ENCODE assay signal across 16 cellular contexts in genomic region chr4:94613248-94613647, GRCh38.
DNase-seq lines count a peak whose midpoint lies in the region; ATAC-seq, FAIRE-seq and TF ChIP-seq lines count a peak whose summit lies in the region.
"Had no signal": no experiment of that assay in that cellular context is flagged by ENCODE, and none has a peak within 500 bp of the region (broad histone marks: within the 10 kb centered on the region; RNA-seq: fewer than 3 reads in every experiment).

No MANE protein-coding gene starts in this region.

- no peak overlapping the region for H3K4me2 ChIP-seq in PC-3 (ENCODE audit: low read length)
- H3K4me2 ChIP-seq: BLaER1 treated with 17β-estradiol and CSF1 and Interleukin-3, amounts not matched to agents 10 nM and 100 nM had no signal

- peak overlapping the region; percentile 38 for H3K27ac ChIP-seq in cardiac muscle cell
- no peak overlapping the region for H3K27ac ChIP-seq in kidney (ENCODE audit: low read depth in 2 of 2, low read length in 2 of 2)
- no peak overlapping the region for H3K27ac ChIP-seq in PC-3 (ENCODE audit: low read length)
- H3K27ac ChIP-seq: 22Rv1; BLaER1 treated with 17β-estradiol and CSF1 and Interleukin-3, amounts not matched to agents 10 nM and 100 nM; GM23248 had no signal

- no peak overlapping the region for H2AFZ ChIP-seq in PC-3 (ENCODE audit: low read length)
- H2AFZ ChIP-seq: GM23248 had no signal

- no peaks in the 10 kb centered on the region for H3K4me1 Mint-ChIP-seq in effector memory CD8-positive, alpha-beta T cell (ENCODE audit: low read depth in 2 of 2)
- H3K4me1 Mint-ChIP-seq: IgD-negative memory B cell had no signal

- POLR2A ChIA-PET in PC-3 (lab: Charles Lee; ENCODE audit: unreplicated experiment): interaction anchor here (0.7 kb wide), 1 partner anchor 25 kb away, joined by 3 read pairs; no protein-coding TSS in a partner anchor

- no peak overlapping the region for H3K9ac ChIP-seq in kidney (ENCODE audit: low read length in 2 of 2)
- H3K9ac ChIP-seq in PC-3 (ENCODE audit: low read length): no peak overlapping the region
- H3K9ac ChIP-seq: BLaER1 treated with 17β-estradiol and CSF1 and Interleukin-3, amounts not matched to agents 10 nM and 100 nM; GM23248 had no signal

- H3K36me3 ChIP-seq in cardiac muscle cell (peaks cover 31% of the 10 kb centered on the region), kidney (ENCODE audit: control insufficient read depth in 1 of 2, insufficient read depth in 2 of 2, low read length in 2 of 2) (peaks cover 4 to 6% of the 10 kb centered on the region in 2 donors), PC-3 (ENCODE audit: low read depth, low read length) (no peaks in the 10 kb centered on the region)

- no peak overlapping the region for H3K4me3 Mint-ChIP-seq in effector memory CD8-positive, alpha-beta T cell
- H3K4me3 Mint-ChIP-seq: CD4-positive, CD25-positive, alpha-beta regulatory T cell; IgD-negative memory B cell had no signal

- peaks cover 2% of the 10 kb centered on the region for H3K36me3 Mint-ChIP-seq in effector memory CD8-positive, alpha-beta T cell (ENCODE audit: insufficient read depth)

- no TSS peak for BruUV-seq in PC-3 (replicated peaks; lab: Mats Ljungman, UMichigan)

- TF ChIP-seq CTCF in cardiac muscle cell (IDR thresholded peaks at IDR 0.05; ENCODE audit: low read depth, low read length) (no peak), kidney (IDR thresholded peaks at IDR 0.05; ENCODE audit: borderline replicate concordance, extremely low read depth, insufficient read depth) (no peak), PC-3 (conservative IDR thresholded peaks at IDR 0.05; ENCODE audit: low read depth, low read length) (no peak)

- H3K4me3 ChIP-seq in cardiac muscle cell (no peak overlapping the region), kidney (ENCODE audit: low read length in 2 of 2) (no peak overlapping the region), PC-3 (ENCODE audit: low read length) (no peak overlapping the region)
- H3K4me3 ChIP-seq: BLaER1 treated with 17β-estradiol and CSF1 and Interleukin-3, amounts not matched to agents 10 nM and 100 nM; GM23248 had no signal

- ATAC-seq in left ventricle myocardium superior (no peak), PC-3 (no peak), GM21381 (IDR thresholded peaks at IDR 0.05; ENCODE audit: unreplicated experiment) (no peak)
- ATAC-seq in effector memory CD8-positive, alpha-beta T cell (replicated peaks): no peak

- H3K9me3 ChIP-seq in cardiac muscle cell (ENCODE audit: low read depth): no peaks in the 10 kb centered on the region
- no peaks in the 10 kb centered on the region for H3K9me3 ChIP-seq in kidney (ENCODE audit: control insufficient read depth in 1 of 2, low read length in 2 of 2)
- no peaks in the 10 kb centered on the region for H3K9me3 ChIP-seq in PC-3 (ENCODE audit: low read length)
- H3K9me3 ChIP-seq: BLaER1 treated with 17β-estradiol and CSF1 and Interleukin-3, amounts not matched to agents 10 nM and 100 nM had no signal

- no peaks in the 10 kb centered on the region for H3K27me3 Mint-ChIP-seq in effector memory CD8-positive, alpha-beta T cell
- H3K27me3 Mint-ChIP-seq: CD4-positive, CD25-positive, alpha-beta regulatory T cell; IgD-negative memory B cell had no signal

- H3K4me1 ChIP-seq in cardiac muscle cell (ENCODE audit: low read depth): peaks cover 43% of the 10 kb centered on the region
- no peaks in the 10 kb centered on the region for H3K4me1 ChIP-seq in kidney (ENCODE audit: control insufficient read depth in 1 of 2, insufficient read depth in 1 of 2, low read depth in 1 of 2, low read length in 2 of 2)
- H3K4me1 ChIP-seq in PC-3 (ENCODE audit: insufficient read depth, low read length): no peaks in the 10 kb centered on the region
- H3K4me1 ChIP-seq: BLaER1 treated with 17β-estradiol and CSF1 and Interleukin-3, amounts not matched to agents 10 nM and 100 nM had no signal

- H3K9me3 Mint-ChIP-seq in effector memory CD8-positive, alpha-beta T cell: no peaks in the 10 kb centered on the region
- H3K9me3 Mint-ChIP-seq: CD4-positive, CD25-positive, alpha-beta regulatory T cell; IgD-negative memory B cell had no signal

- H3K27ac Mint-ChIP-seq in effector memory CD8-positive, alpha-beta T cell: no peak overlapping the region
- H3K27ac Mint-ChIP-seq: CD4-positive, CD25-positive, alpha-beta regulatory T cell; IgD-negative memory B cell had no signal

- intact Hi-C loops in left ventricle myocardium superior (cut with micrococcal nuclease): no loop called here
- intact Hi-C loops in kidney (cut with DNase I): loop anchor here (10.0 kb wide), 1 partner anchor 208 kb away; no protein-coding TSS in a partner anchor
- intact Hi-C loops in PC-3 (cut with micrococcal nuclease): no loop called here

- DNase-seq in cardiac muscle cell (ENCODE audit: low read depth in 1 of 2, low spot score in 1 of 2): no peak
- DNase-seq in left ventricle myocardium superior: no peak
- no peak for DNase-seq in kidney
- DNase-seq in PC-3: no peak
- DNase-seq in kidney glomerular epithelial cell (lab: John Stamatoyannopoulos, UW): no peak
- DNase-seq in effector memory CD8-positive, alpha-beta T cell: no peak
- DNase-seq: Calu3; CD4-positive, CD25-positive, alpha-beta regulatory T cell; DMS 273 treated with DMSO at 0.1 percent for 48 hours; GM23248; H7 had no signal

- CTCF ChIA-PET in PC-3 (lab: Charles Lee): no interaction called here

- H3K27me3 ChIP-seq in cardiac muscle cell: no peaks in the 10 kb centered on the region
- H3K27me3 ChIP-seq in PC-3 (ENCODE audit: low read length): no peaks in the 10 kb centered on the region
- H3K27me3 ChIP-seq: BLaER1 treated with 17β-estradiol and CSF1 and Interleukin-3, amounts not matched to agents 10 nM and 100 nM had no signal

- FAIRE-seq in colon (lab: Jason Lieb, UNC) (peak; percentile 21), kidney (lab: Jason Lieb, UNC) (peak; percentile 65)

- H4K20me1 ChIP-seq in PC-3 (ENCODE audit: low read length): no peaks in the 10 kb centered on the region
- H4K20me1 ChIP-seq: BLaER1 treated with 17β-estradiol and CSF1 and Interleukin-3, amounts not matched to agents 10 nM and 100 nM had no signal

- H3K9me2 ChIP-seq in PC-3 (replicated peaks; ENCODE audit: low read length): no peaks in the 10 kb centered on the region

- no peaks in the 10 kb centered on the region for H3F3A ChIP-seq in PC-3 (ENCODE audit: low read length, unreplicated experiment)

- no peaks in the 10 kb centered on the region for H3K79me2 ChIP-seq in PC-3 (ENCODE audit: low read length)
